Comparison of ENCODE assay signal across 18 cellular contexts in genomic region chr14:44030963-44031362, GRCh38.
"Had no signal": no experiment of that assay in that cellular context is flagged by ENCODE, and none has a peak within 500 bp of the region (broad histone marks: within the 10 kb centered on the region; RNA-seq: fewer than 3 reads in every experiment).

No MANE protein-coding gene starts in this region.

- H3K4me1 ChIP-seq: esophagus squamous epithelium, right lobe of liver had no signal

- DNase-seq: activated B cell treated with CpG ODN at 0.5 μM for 24 hours; activated CD4-positive, alpha-beta T cell treated with anti-CD3 and anti-CD28 coated beads for 48 hours; activated CD8-positive, alpha-beta memory T cell treated with anti-CD3 and anti-CD28 coated beads, Interleukin-2, amount 50 U/mL, for 4 hours; activated CD8-positive, alpha-beta T cell treated with anti-CD3 and anti-CD28 coated beads, Interleukin-2, amount 10 ng/mL, durations not matched to agents 7 days and 5 days; activated gamma-delta T cell; activated T-cell treated with anti-CD3 and anti-CD28 coated beads, Interleukin-2, amount 50 U/mL, for 48 hours; amniotic stem cell; caudate nucleus; esophagus squamous epithelium; hippocampal formation; kidney glomerular epithelial cell; left ventricle myocardium superior; mesenchymal stem cell; ovary; right lobe of liver; stimulated activated naive CD8-positive, alpha-beta T cell treated with anti-CD3 and anti-CD28 coated beads, Interleukin-15, Interleukin-2, amounts not matched to agents 100 U/mL and 50 U/mL, for 24 hours had no signal

- H3K27me3 Mint-ChIP-seq: activated B cell treated with CpG ODN at 0.5 μM for 24 hours; activated naive CD8-positive, alpha-beta T cell; type B pancreatic cell had no signal

- ATAC-seq: activated CD8-positive, alpha-beta T cell treated with anti-CD3 and anti-CD28 coated beads, Interleukin-2, amount 10 ng/mL, durations not matched to agents 7 days and 5 days; left ventricle myocardium superior; right lobe of liver; stimulated activated naive CD8-positive, alpha-beta T cell treated with anti-CD3 and anti-CD28 coated beads, Interleukin-15, Interleukin-2, amounts not matched to agents 100 U/mL and 50 U/mL, for 24 hours had no signal

- H3K4me1 Mint-ChIP-seq: activated B cell treated with CpG ODN at 0.5 μM for 24 hours had no signal

- H3K36me3 ChIP-seq: esophagus squamous epithelium, ovary, right lobe of liver had no signal

- H3K4me3 ChIP-seq: esophagus squamous epithelium, ovary, right lobe of liver had no signal

- H3K27ac ChIP-seq: esophagus squamous epithelium, ovary, right lobe of liver had no signal

- H3K9me3 ChIP-seq: esophagus squamous epithelium, ovary, right lobe of liver had no signal

- H3K4me3 Mint-ChIP-seq: activated B cell treated with CpG ODN at 0.5 μM for 24 hours; activated CD8-positive, alpha-beta T cell treated with anti-CD3 and anti-CD28 coated beads, Interleukin-2, amount 10 ng/mL, durations not matched to agents 7 days and 5 days; activated naive CD8-positive, alpha-beta T cell; type B pancreatic cell had no signal

- H3K27me3 ChIP-seq: esophagus squamous epithelium, ovary, right lobe of liver had no signal

- H3K36me3 Mint-ChIP-seq: activated naive CD8-positive, alpha-beta T cell; type B pancreatic cell had no signal

- H3K9me3 Mint-ChIP-seq: activated B cell treated with CpG ODN at 0.5 μM for 24 hours, type B pancreatic cell had no signal

- H3K27ac Mint-ChIP-seq: activated B cell treated with CpG ODN at 0.5 μM for 24 hours; activated CD8-positive, alpha-beta T cell treated with anti-CD3 and anti-CD28 coated beads, Interleukin-2, amount 10 ng/mL, durations not matched to agents 7 days and 5 days; activated naive CD8-positive, alpha-beta T cell; type B pancreatic cell had no signal
